In the genomic region with DNA sequence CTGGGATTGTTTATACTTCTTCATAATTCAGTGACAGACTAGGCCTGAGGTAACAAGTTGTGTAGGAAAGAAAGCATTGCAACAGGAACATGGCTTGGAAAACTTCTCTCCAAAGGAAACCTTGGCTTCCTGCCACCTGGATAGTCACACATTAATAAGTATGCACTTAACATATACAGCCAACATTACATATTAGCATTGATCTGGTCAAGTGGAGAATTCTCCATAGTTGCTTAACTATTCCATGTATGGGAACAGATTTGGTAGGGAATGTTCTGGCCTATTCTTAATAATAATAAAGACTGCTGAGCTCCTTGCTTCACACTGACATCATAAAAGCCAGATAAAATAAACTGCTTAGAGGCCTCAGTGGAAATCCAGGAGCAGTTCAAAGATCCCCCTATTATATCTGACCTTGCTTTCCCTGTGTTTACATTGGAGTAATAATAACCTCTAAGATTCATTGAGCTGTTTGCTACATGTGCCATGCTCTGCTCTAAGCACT, we compare ENCODE assay signal across 1 cellular context.
TF ChIP-seq lines count a peak whose summit lies in the region.

No MANE protein-coding gene starts in this region.

TF ChIP-seq in GM23338, 12 proteins besides CTCF, POLR2A, EP300 and RAD21 (continued from another document):
- TF ChIP-seq, protein P1, sequence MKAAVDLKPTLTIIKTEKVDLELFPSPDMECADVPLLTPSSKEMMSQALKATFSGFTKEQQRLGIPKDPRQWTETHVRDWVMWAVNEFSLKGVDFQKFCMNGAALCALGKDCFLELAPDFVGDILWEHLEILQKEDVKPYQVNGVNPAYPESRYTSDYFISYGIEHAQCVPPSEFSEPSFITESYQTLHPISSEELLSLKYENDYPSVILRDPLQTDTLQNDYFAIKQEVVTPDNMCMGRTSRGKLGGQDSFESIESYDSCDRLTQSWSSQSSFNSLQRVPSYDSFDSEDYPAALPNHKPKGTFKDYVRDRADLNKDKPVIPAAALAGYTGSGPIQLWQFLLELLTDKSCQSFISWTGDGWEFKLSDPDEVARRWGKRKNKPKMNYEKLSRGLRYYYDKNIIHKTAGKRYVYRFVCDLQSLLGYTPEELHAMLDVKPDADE (IDR thresholded peaks at IDR 0.05) = no peak
- TF ChIP-seq ZNF114 (CRISPR knock-in tag; IDR thresholded peaks at IDR 0.05) = no peak
- no peak for TF ChIP-seq ZNF331 (CRISPR knock-in tag; IDR thresholded peaks at IDR 0.05; ENCODE audit: low read depth)
- no peak for TF ChIP-seq EZH2 (IDR thresholded peaks at IDR 0.05; ENCODE audit: low read depth, unreplicated experiment)
- no peak for TF ChIP-seq STAT1 (IDR thresholded peaks at IDR 0.05; ENCODE audit: unreplicated experiment)
- TF ChIP-seq CREB1 (CRISPR knock-in tag; IDR thresholded peaks at IDR 0.05; ENCODE audit: low read depth) = no peak
- no peak for TF ChIP-seq POLR2AphosphoS5 (IDR thresholded peaks at IDR 0.05; ENCODE audit: low read depth)
